In the genomic region with DNA sequence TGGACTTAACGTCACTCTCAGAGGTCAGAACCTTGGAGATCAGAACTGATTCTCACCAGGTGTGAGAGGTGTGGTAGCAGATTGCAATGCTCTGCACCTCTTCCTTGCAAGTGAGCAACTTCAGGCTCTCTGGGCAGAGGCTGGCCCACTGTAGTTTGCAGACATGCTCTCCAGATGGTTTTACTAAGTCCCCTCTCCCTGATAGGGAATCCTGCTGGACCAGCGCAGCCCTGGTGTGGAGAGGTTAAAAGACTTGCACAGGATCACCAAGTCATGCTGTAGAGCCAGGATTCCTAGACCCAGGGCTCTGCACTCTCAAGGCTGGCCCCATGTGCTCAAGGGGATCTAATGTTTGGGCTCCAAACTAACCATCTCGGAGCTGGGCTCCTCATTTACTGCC, we compare ENCODE assay signal across 1 cellular context.
TF ChIP-seq lines count a peak whose summit lies in the region.

No MANE protein-coding gene starts in this region.

TF ChIP-seq in SK-N-SH treated with all-trans-retinoic acid at 6 μM for 48 hours, 23 proteins besides CTCF, POLR2A, EP300 and RAD21 (continued from another document):
- TF ChIP-seq, protein P1, sequence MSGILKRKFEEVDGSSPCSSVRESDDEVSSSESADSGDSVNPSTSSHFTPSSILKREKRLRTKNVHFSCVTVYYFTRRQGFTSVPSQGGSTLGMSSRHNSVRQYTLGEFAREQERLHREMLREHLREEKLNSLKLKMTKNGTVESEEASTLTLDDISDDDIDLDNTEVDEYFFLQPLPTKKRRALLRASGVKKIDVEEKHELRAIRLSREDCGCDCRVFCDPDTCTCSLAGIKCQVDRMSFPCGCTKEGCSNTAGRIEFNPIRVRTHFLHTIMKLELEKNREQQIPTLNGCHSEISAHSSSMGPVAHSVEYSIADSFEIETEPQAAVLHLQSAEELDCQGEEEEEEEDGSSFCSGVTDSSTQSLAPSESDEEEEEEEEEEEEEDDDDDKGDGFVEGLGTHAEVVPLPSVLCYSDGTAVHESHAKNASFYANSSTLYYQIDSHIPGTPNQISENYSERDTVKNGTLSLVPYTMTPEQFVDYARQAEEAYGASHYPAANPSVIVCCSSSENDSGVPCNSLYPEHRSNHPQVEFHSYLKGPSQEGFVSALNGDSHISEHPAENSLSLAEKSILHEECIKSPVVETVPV (CRISPR knock-in tag; IDR thresholded peaks at IDR 0.05), result no peak
